ENCODE assay signal across 18 cellular contexts in genomic region chr21:42646076-42646825, GRCh38. TPM values are rescaled to one million over a fixed set of nuclear protein-coding genes. Genes with fewer than 3 reads are reported as not detected.
A peak's percentile ranks its signal among the peaks of the same experiment; 100 is the strongest.
DNase-seq lines count a peak whose midpoint lies in the region; ATAC-seq, FAIRE-seq and TF ChIP-seq lines count a peak whose summit lies in the region.
"Had no signal": no experiment of that assay in that cellular context is flagged by ENCODE, and none has a peak within 500 bp of the region (broad histone marks: within the 10 kb centered on the region; RNA-seq: fewer than 3 reads in every experiment).

No MANE protein-coding gene starts in this region.

- DNase-seq in right lobe of liver = peak in 2 of 3 donors; percentile 15 to 48
- no peak for DNase-seq in HepG2 (ENCODE audit: low spot score)
- DNase-seq in chondrocyte (ENCODE audit: low spot score) = peak; percentile 71
- DNase-seq in osteoblast (ENCODE audit: insufficient read length, low spot score, missing footprints) = peak; percentile 48
- DNase-seq in CD4-positive, alpha-beta memory T cell = no peak
- no peak for DNase-seq in lower lobe of right lung
- DNase-seq: CD4-positive, CD25-positive, alpha-beta regulatory T cell; COR-L47; DMS 273 treated with DMSO at 0.1 percent for 48 hours; DMS79 treated with DMSO at 0.1 percent for 48 hours; Kasumi-1; NCI-H187; NCI-H446; NCI-H526 had no signal

- H4K20me1 ChIP-seq in HepG2 (ENCODE audit: insufficient read depth, low read length) = no peaks in the 10 kb centered on the region
- no peaks in the 10 kb centered on the region for H4K20me1 ChIP-seq in osteoblast (ENCODE audit: insufficient read depth, low read length)

- no peak for TF ChIP-seq POLR2A in right lobe of liver (IDR thresholded peaks at IDR 0.05)
- no peak for TF ChIP-seq POLR2A in HepG2 (IDR thresholded peaks at IDR 0.05; ENCODE audit: insufficient read depth in 1 of 2, low read depth in 2 of 2, low read length in 2 of 2)

- 93% methylated on average over 10 of the region's 14 CpGs for WGBS in right lobe of liver (ENCODE audit: insufficient coverage, low coverage, low lambda C conversion rate, missing lambda C conversion rate)
- 57% methylated on average over 14 of the region's 14 CpGs for whole genome bisulfite sequencing in HepG2 (ENCODE audit: low lambda C conversion rate)

- no peaks in the 10 kb centered on the region for H3K79me2 ChIP-seq in HepG2 (ENCODE audit: insufficient read depth, low read length)
- no peaks in the 10 kb centered on the region for H3K79me2 ChIP-seq in osteoblast (ENCODE audit: insufficient read depth, low read length)

- no peak for TF ChIP-seq RAD21 in HepG2 (CRISPR knock-in tag; IDR thresholded peaks at IDR 0.05)

- no peaks in the 10 kb centered on the region for H3K9me3 Mint-ChIP-seq in chondrocyte (ENCODE audit: low read depth)
- H3K9me3 Mint-ChIP-seq in CD4-positive, alpha-beta memory T cell = no peaks in the 10 kb centered on the region
- H3K9me3 Mint-ChIP-seq: CD4-positive, CD25-positive, alpha-beta regulatory T cell had no signal

- BruUV-seq in HepG2 (replicated peaks; lab: Mats Ljungman, UMichigan) = no TSS peak

- no peaks in the 10 kb centered on the region for H3K4me1 ChIP-seq in right lobe of liver
- peaks cover 5% of the 10 kb centered on the region; the same call in 1 of the 2 replicates for H3K4me1 ChIP-seq in HepG2 (ENCODE audit: insufficient read depth, low read length)
- peaks cover 6% of the 10 kb centered on the region for H3K4me1 ChIP-seq in osteoblast (ENCODE audit: insufficient read depth, low read length)
- H3K4me1 ChIP-seq in CD4-positive, alpha-beta memory T cell (ENCODE audit: insufficient read depth, low read length) = no peaks in the 10 kb centered on the region
- H3K4me1 ChIP-seq in lower lobe of right lung = peaks cover 2% of the 10 kb centered on the region

- H3K27ac Mint-ChIP-seq in chondrocyte (ENCODE audit: unreplicated experiment) = no peak overlapping the region
- H3K27ac Mint-ChIP-seq in CD4-positive, alpha-beta memory T cell = no peak overlapping the region
- H3K27ac Mint-ChIP-seq: CD4-positive, CD25-positive, alpha-beta regulatory T cell had no signal

- no peak for ATAC-seq in right lobe of liver
- ATAC-seq in HepG2 = no peak
- ATAC-seq in GM21619 (IDR thresholded peaks at IDR 0.05; ENCODE audit: unreplicated experiment) = no peak
- no peak for ATAC-seq in lower lobe of right lung

- H3K27me3 Mint-ChIP-seq in chondrocyte (ENCODE audit: low read depth) = peaks cover 25% of the 10 kb centered on the region
- H3K27me3 Mint-ChIP-seq in CD4-positive, alpha-beta memory T cell = peaks cover 4 to 7% of the 10 kb centered on the region in 2 donors

- intact Hi-C loops in right lobe of liver (cut with DNase I) = no loop called here
- intact Hi-C loops in HepG2 (cut with micrococcal nuclease; ENCODE audit: unreplicated experiment) = no loop called here
- intact Hi-C loops in CD4-positive, alpha-beta memory T cell (cut with micrococcal nuclease) = no loop called here
- intact Hi-C loops in lower lobe of right lung (cut with DNase I) = no loop called here

- CTCF ChIA-PET in HepG2 (lab: Yijun Ruan, JAX; ENCODE audit: low intra/inter-chr PET ratio, low total read pairs) = no interaction called here
- CTCF ChIA-PET in CD4-positive, alpha-beta memory T cell (lab: Charles Lee; ENCODE audit: partially characterized antibody) = no interaction called here

- no peak overlapping the region for H3K4me3 ChIP-seq in right lobe of liver
- H3K4me3 ChIP-seq in HepG2 (replicated peaks in 1 of 3; ENCODE audit: insufficient read depth in 1 of 3, low read depth in 2 of 3, low read length in 3 of 3) = no peak overlapping the region
- no peak overlapping the region for H3K4me3 ChIP-seq in osteoblast (ENCODE audit: insufficient read depth, low read length)
- H3K4me3 ChIP-seq in CD4-positive, alpha-beta memory T cell (ENCODE audit: low read length in 2 of 2) = no peak overlapping the region
- H3K4me3 ChIP-seq in lower lobe of right lung = no peak overlapping the region

- H2AFZ ChIP-seq in HepG2 (ENCODE audit: low read length) (no peak overlapping the region), osteoblast (ENCODE audit: low read length) (no peak overlapping the region)

- no peak for FAIRE-seq in HepG2 (lab: Jason Lieb, UNC)
- FAIRE-seq: H54 had no signal

- H3K27ac ChIP-seq in right lobe of liver = no peak overlapping the region
- no peak overlapping the region for H3K27ac ChIP-seq in HepG2 (ENCODE audit: extremely low read length, insufficient read depth, low read length)
- H3K27ac ChIP-seq in osteoblast (ENCODE audit: low read depth, low read length) = no peak overlapping the region
- H3K27ac ChIP-seq in CD4-positive, alpha-beta memory T cell (ENCODE audit: low read depth, low read length) = no peak overlapping the region
- no peak overlapping the region for H3K27ac ChIP-seq in lower lobe of right lung
- H3K27ac ChIP-seq: RWPE1 had no signal

- no peak overlapping the region for H3K4me3 Mint-ChIP-seq in chondrocyte (ENCODE audit: unreplicated experiment)
- H3K4me3 Mint-ChIP-seq in CD4-positive, alpha-beta memory T cell = no peak overlapping the region
- H3K4me3 Mint-ChIP-seq: CD4-positive, CD25-positive, alpha-beta regulatory T cell had no signal

- H3K9me3 ChIP-seq in right lobe of liver = no peaks in the 10 kb centered on the region
- no peaks in the 10 kb centered on the region for H3K9me3 ChIP-seq in HepG2 (ENCODE audit: low read length)
- H3K9me3 ChIP-seq in osteoblast (ENCODE audit: low read depth, low read length) = no peaks in the 10 kb centered on the region
- H3K9me3 ChIP-seq in CD4-positive, alpha-beta memory T cell (ENCODE audit: control insufficient read depth in 1 of 2, low read length in 2 of 2) = no peaks in the 10 kb centered on the region
- no peaks in the 10 kb centered on the region for H3K9me3 ChIP-seq in lower lobe of right lung

- POLR2A ChIA-PET in HepG2 (lab: Yijun Ruan, JAX) = no interaction called here
- POLR2A ChIA-PET in CD4-positive, alpha-beta memory T cell (lab: Charles Lee; ENCODE audit: partially characterized antibody) = no interaction called here

- peaks cover 7% of the 10 kb centered on the region for H3K4me1 Mint-ChIP-seq in chondrocyte (ENCODE audit: low read depth)
- H3K4me1 Mint-ChIP-seq in CD4-positive, alpha-beta memory T cell = no peaks in the 10 kb centered on the region
- H3K4me1 Mint-ChIP-seq: CD4-positive, CD25-positive, alpha-beta regulatory T cell had no signal

- H3K27me3 ChIP-seq in right lobe of liver = no peaks in the 10 kb centered on the region
- peaks cover 16 to 67% of the 10 kb centered on the region in 2 experiments for H3K27me3 ChIP-seq in HepG2 (ENCODE audit: control insufficient read depth in 1 of 2, insufficient read depth in 2 of 2, low read length in 2 of 2)
- peaks cover 18% of the 10 kb centered on the region for H3K27me3 ChIP-seq in osteoblast (ENCODE audit: insufficient read depth, low read length)
- H3K27me3 ChIP-seq in CD4-positive, alpha-beta memory T cell (ENCODE audit: insufficient read depth, low read length) = no peaks in the 10 kb centered on the region
- H3K27me3 ChIP-seq in lower lobe of right lung (ENCODE audit: low read depth) = no peaks in the 10 kb centered on the region

- in situ Hi-C loops in HepG2 (cut with HindIII; ENCODE audit: extremely low pct_ligation_motif_present, low pct_unique_long_range_greater_than_20kb) = no loop called here

- H3K9ac ChIP-seq in HepG2 (ENCODE audit: insufficient read depth, low read depth, low read length) = no peak overlapping the region

- H3K36me3 ChIP-seq in right lobe of liver (no peaks in the 10 kb centered on the region), HepG2 (replicated peaks in 1 of 2; ENCODE audit: control insufficient read depth in 1 of 2, insufficient read depth in 2 of 2, low read length in 2 of 2) (no peaks in the 10 kb centered on the region), osteoblast (ENCODE audit: insufficient read depth, low read length) (no peaks in the 10 kb centered on the region), lower lobe of right lung (no peaks in the 10 kb centered on the region)
- no peaks in the 10 kb centered on the region for H3K36me3 ChIP-seq in CD4-positive, alpha-beta memory T cell (ENCODE audit: insufficient read depth, low read length)

- no peaks in the 10 kb centered on the region for H3K36me3 Mint-ChIP-seq in chondrocyte (ENCODE audit: low read depth)
- no peaks in the 10 kb centered on the region for H3K36me3 Mint-ChIP-seq in CD4-positive, alpha-beta memory T cell
- H3K36me3 Mint-ChIP-seq: CD4-positive, CD25-positive, alpha-beta regulatory T cell had no signal

- TF ChIP-seq CTCF in right lobe of liver (IDR thresholded peaks at IDR 0.05) = no peak
- no peak for TF ChIP-seq CTCF in HepG2 (CRISPR knock-in tag; IDR thresholded peaks at IDR 0.05)
- no peak for TF ChIP-seq CTCF in chondrocyte (IDR thresholded peaks at IDR 0.05)
- no peak for TF ChIP-seq CTCF in osteoblast (IDR thresholded peaks at IDR 0.05; ENCODE audit: extremely low read depth, low read depth, low read length)
- TF ChIP-seq CTCF in lower lobe of right lung (IDR thresholded peaks at IDR 0.05) = no peak

- H3K4me2 ChIP-seq in HepG2 (ENCODE audit: low read depth, low read length) = no peak overlapping the region
- H3K4me2 ChIP-seq in osteoblast (ENCODE audit: insufficient read depth, low read length) = no peak overlapping the region

- TF ChIP-seq EP300 in HepG2 (IDR thresholded peaks at IDR 0.05; ENCODE audit: low read depth in 2 of 2, low read length in 2 of 2) = no peak
- no peak for TF ChIP-seq EP300 in HepG2 (CRISPR knock-in tag; IDR thresholded peaks at IDR 0.05; ENCODE audit: borderline replicate concordance)

RNA-seq across cellular contexts. Expression of gene PDE9A, which starts 7.2 kb away (rescaled TPM):
- total RNA-seq in right lobe of liver = 1 to 10 TPM; 1.1 to 5.9 (median 3.3) TPM
- 4.3 and 4.6 TPM in 2 replicates for total RNA-seq in HepG2 (2016; rRNA removed; fragmentation: Illumina TruSeq; extraction: Trizol)
- total RNA-seq in HepG2 (2016; cell fraction: cytosol; rRNA removed; fragmentation: Illumina TruSeq; extraction: Trizol; ENCODE audit: low read depth) = 5.9 and 7.3 TPM in 2 replicates
- 4.1 and 4.3 TPM in 2 replicates for total RNA-seq in HepG2 (2016; cell fraction: insoluble cytoplasmic fraction; rRNA removed; fragmentation: Illumina TruSeq; extraction: Trizol)
- 9.6 TPM in 2 replicates for total RNA-seq in HepG2 (2016; cell fraction: membrane; rRNA removed; fragmentation: Illumina TruSeq; extraction: Trizol)
- total RNA-seq in HepG2 (2016; cell fraction: nucleus; rRNA removed; fragmentation: Illumina TruSeq; extraction: Trizol) = 4.2 and 5.2 TPM in 2 replicates
- 19.7 and 22.9 TPM in 2 replicates for polyA plus RNA-seq in HepG2 (2011; rRNA removed)
- 16.4 and 19.0 TPM in 2 replicates for polyA plus RNA-seq in HepG2 (2011; cell fraction: cytosol; rRNA removed)
- 25.1 and 25.6 TPM in 2 replicates for polyA plus RNA-seq in HepG2 (2011; cell fraction: nucleus; rRNA removed)
- 15.9 and 16.0 TPM in 2 replicates for polyA plus RNA-seq in HepG2 (2012)
- 12.4 and 13.6 TPM in 2 replicates for polyA plus RNA-seq in HepG2 (2016; cell fraction: cytosol; fragmentation: Illumina TruSeq; extraction: Trizol; ENCODE audit: low read depth)
- 5.4 and 7.7 TPM in 2 replicates for polyA plus RNA-seq in HepG2 (2016; cell fraction: insoluble cytoplasmic fraction; fragmentation: Illumina TruSeq; extraction: Trizol; ENCODE audit: low read depth)
- polyA plus RNA-seq in HepG2 (2016; cell fraction: membrane; fragmentation: Illumina TruSeq; extraction: Trizol; ENCODE audit: low read depth) = 12.9 and 13.7 TPM in 2 replicates
- 8.9 TPM in 2 replicates for polyA plus RNA-seq in HepG2 (2016; cell fraction: nucleus; fragmentation: Illumina TruSeq; extraction: Trizol; ENCODE audit: insufficient read depth, low read depth)
- 6.1 and 18.8 TPM in 2 replicates for polyA minus RNA-seq in HepG2 (2011; rRNA and poly(A)+ RNA removed; ENCODE audit: low replicate concordance)
- 10.6 and 12.7 TPM in 2 replicates for polyA minus RNA-seq in HepG2 (2011; cell fraction: cytosol; rRNA and poly(A)+ RNA removed)
- 10.4 and 11.6 TPM in 2 replicates for polyA minus RNA-seq in HepG2 (2011; cell fraction: nucleus; rRNA and poly(A)+ RNA removed)
- total RNA-seq in chondrocyte = 0.60 to 1.2 TPM (median 1.1 TPM) in 3 replicates
- 0.36 TPM in 1 of 2 replicates, not detected in the other for total RNA-seq in osteoblast
- 1 to 10 TPM; 6.9 to 9.2 TPM for total RNA-seq in CD4-positive, alpha-beta memory T cell
- polyA plus RNA-seq in CD4-positive, alpha-beta memory T cell = 1 to 10 TPM; 2.2 to 3.7 TPM
- 12.8 TPM for total RNA-seq in lower lobe of right lung
- total RNA-seq: MCF 10A had no signal

Comparison
In these comparisons a context has a peak if more than half of its experiments do, and no peak if none do; other contexts are left out.
1. DNase-seq: peak in right lobe of liver (2 of 3), chondrocyte (single experiment) and osteoblast (single experiment); none in HepG2 (single experiment), CD4-positive, alpha-beta memory T cell (0 of 5) and lower lobe of right lung (single experiment).